In the genomic region with DNA sequence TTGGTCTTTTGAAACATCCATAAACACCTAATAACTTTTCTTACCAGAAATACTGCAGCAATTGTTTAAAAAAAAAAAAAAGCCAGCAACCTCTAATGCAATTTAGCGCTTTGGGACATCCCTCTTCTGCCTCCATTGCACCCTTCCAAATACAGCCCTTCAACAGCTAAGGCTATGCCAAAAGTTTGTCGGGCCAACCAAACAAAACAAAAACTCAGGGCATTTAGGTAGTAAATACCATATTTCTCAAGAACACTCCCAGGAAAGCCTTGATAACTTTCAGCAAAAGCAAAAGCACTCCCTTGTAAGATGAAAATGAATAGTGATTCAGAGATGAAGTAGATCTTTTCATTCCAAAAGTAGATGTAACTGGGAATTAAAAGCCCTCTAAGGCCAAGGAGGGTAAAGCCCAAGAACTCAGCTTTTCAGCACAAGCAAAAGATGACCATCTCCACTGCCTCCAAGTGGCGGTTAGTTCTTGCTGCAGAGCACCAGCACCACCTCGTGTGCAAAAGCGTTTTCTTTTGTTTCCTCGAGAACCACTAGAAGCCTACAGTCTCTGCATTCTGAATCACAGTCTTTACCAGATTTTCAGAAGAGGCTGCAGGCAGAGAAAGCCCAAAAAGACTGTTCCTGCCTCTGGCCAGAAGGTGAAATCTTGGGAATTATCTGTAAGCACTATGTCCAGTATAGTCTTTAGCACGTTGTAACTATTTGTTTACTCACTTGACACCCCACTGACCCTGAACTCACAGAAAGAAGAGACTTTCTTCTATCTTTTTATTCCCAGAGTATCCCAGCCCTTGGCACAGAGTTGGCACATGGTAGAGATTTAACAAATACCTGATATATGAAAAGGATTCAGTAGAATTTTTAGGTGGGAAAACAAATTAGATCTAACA, we compare ENCODE assay signal across 8 cellular contexts. TPM values are rescaled to one million over a fixed set of nuclear protein-coding genes. Genes with fewer than 3 reads are reported as not detected.
A peak's percentile ranks its signal among the peaks of the same experiment; 100 is the strongest.
DNase-seq lines count a peak whose midpoint lies in the region; ATAC-seq and TF ChIP-seq lines count a peak whose summit lies in the region.

No MANE protein-coding gene starts in this region.

- no peak overlapping the region for H3K4me3 ChIP-seq in GM12875 (ENCODE audit: low read depth, low read length)

- no peaks in the 10 kb centered on the region for H3K9me3 Mint-ChIP-seq in immature natural killer cell

- peak; percentile 61 for DNase-seq in AG08395 (ENCODE audit: low spot score)
- peak; percentile 87 for DNase-seq in NCI-H2029 treated with DMSO at 0.1 percent for 48 hours (lab: John Stamatoyannopoulos, UW)
- DNase-seq in germinal center (ENCODE audit: low spot score), result peak; percentile 28
- peak in 9 of 10 donors; percentile 19 to 89 (median 42) for DNase-seq in posterior cingulate gyrus
- no peak for DNase-seq in immature natural killer cell

- intact Hi-C loops in posterior cingulate gyrus (cut with DNase I), result loop anchor here (1.0 to 5.0 kb wide), 2 partner anchors 212 to 375 kb away; no protein-coding TSS in a partner anchor

- no peak overlapping the region for H3K27ac ChIP-seq in VCaP

- no peaks in the 10 kb centered on the region for H3K4me1 Mint-ChIP-seq in immature natural killer cell

- ATAC-seq in HG02885 (IDR thresholded peaks at IDR 0.05; ENCODE audit: poor library complexity, unreplicated experiment), result peak; percentile 90

- no peak overlapping the region for H3K27ac Mint-ChIP-seq in immature natural killer cell

- H3K27me3 Mint-ChIP-seq in immature natural killer cell (ENCODE audit: low read depth in 3 of 3), result peaks cover 0 to 3% (median 0%) of the 10 kb centered on the region in 3 donors

- TF ChIP-seq CTCF in GM12875 (IDR thresholded peaks at IDR 0.05; ENCODE audit: borderline replicate concordance, insufficient read depth, low read depth, low read length) (peak; percentile 68), VCaP (conservative IDR thresholded peaks at IDR 0.05) (peak; percentile 78)

- no peak overlapping the region for H3K4me3 Mint-ChIP-seq in immature natural killer cell

- no peaks in the 10 kb centered on the region for H3K36me3 Mint-ChIP-seq in immature natural killer cell

RNA-seq across cellular contexts. Expression of a gene that starts 53.1 kb away (rescaled TPM):
- not detected for polyA plus RNA-seq in immature natural killer cell

Comparison
In these comparisons a context has a peak if more than half of its experiments do, and no peak if none do; other contexts are left out.
1. DNase-seq: peak in AG08395 (single experiment), NCI-H2029 treated with DMSO at 0.1 percent for 48 hours (single experiment), germinal center (single experiment) and posterior cingulate gyrus (9 of 10); none in immature natural killer cell (0 of 3).